In genomic region chr10:103600325-103600724, GRCh38 we compare ENCODE assay signal across 19 cellular contexts.
A peak's percentile ranks its signal among the peaks of the same experiment; 100 is the strongest.
DNase-seq lines count a peak whose midpoint lies in the region; ATAC-seq, FAIRE-seq and TF ChIP-seq lines count a peak whose summit lies in the region.
"Had no signal": no experiment of that assay in that cellular context is flagged by ENCODE, and none has a peak within 500 bp of the region (broad histone marks: within the 10 kb centered on the region; RNA-seq: fewer than 3 reads in every experiment).

No MANE protein-coding gene starts in this region.

- no peaks in the 10 kb centered on the region for H3K27me3 ChIP-seq in HepG2 (ENCODE audit: control insufficient read depth in 1 of 2, insufficient read depth in 2 of 2, low read length in 2 of 2)
- no peaks in the 10 kb centered on the region for H3K27me3 ChIP-seq in right lobe of liver
- H3K27me3 ChIP-seq in mesenchymal stem cell (ENCODE audit: control insufficient read depth in 1 of 2, insufficient read depth in 1 of 2, low read length in 2 of 2): peaks cover 0 to 22% of the 10 kb centered on the region in 2 experiments
- H3K27me3 ChIP-seq in tibial nerve: no peaks in the 10 kb centered on the region

- H4K91ac ChIP-seq in mesenchymal stem cell (ENCODE audit: low read length): no peak overlapping the region

- H3K27ac ChIP-seq in HepG2 (ENCODE audit: extremely low read length, insufficient read depth, low read length): no peak overlapping the region
- H3K27ac ChIP-seq in right lobe of liver: no peak overlapping the region
- H3K27ac ChIP-seq in mesenchymal stem cell (ENCODE audit: low read length, poor library complexity, severe bottlenecking): no peak overlapping the region
- peak overlapping the region; percentile 15 to 75 (median 54) for H3K27ac ChIP-seq in tibial nerve
- H3K27ac ChIP-seq: SK-N-MC had no signal

- intact Hi-C loops in HepG2 (cut with micrococcal nuclease; ENCODE audit: unreplicated experiment): no loop called here
- intact Hi-C loops in right lobe of liver (cut with DNase I): loop anchor here (5.0 kb wide), 2 partner anchors 82 to 92 kb away; no protein-coding TSS in a partner anchor

- DNase-seq in HepG2 (ENCODE audit: low spot score): no peak
- no peak for DNase-seq in right lobe of liver
- no peak for DNase-seq in mesenchymal stem cell
- no peak for DNase-seq in tibial nerve (ENCODE audit: low spot score in 2 of 2)
- DNase-seq: GDM1, MV-4-11, NCI-H1105 treated with DMSO at 0.1 percent for 48 hours, NCI-H2081, NCI-H2171, NCI-H345, NCI-H526, SHP77, SW 1271 had no signal

- CTCF ChIA-PET in HepG2 (lab: Yijun Ruan, JAX; ENCODE audit: low intra/inter-chr PET ratio, low total read pairs): no interaction called here

- no peak overlapping the region for H3K23ac ChIP-seq in mesenchymal stem cell (ENCODE audit: low read length in 2 of 2)

- no peaks in the 10 kb centered on the region for H3K79me2 ChIP-seq in HepG2 (ENCODE audit: insufficient read depth, low read length)

- H3K9me3 ChIP-seq in HepG2 (ENCODE audit: low read length): no peaks in the 10 kb centered on the region
- H3K9me3 ChIP-seq in right lobe of liver: no peaks in the 10 kb centered on the region
- H3K9me3 ChIP-seq in mesenchymal stem cell (ENCODE audit: control insufficient read depth, low read length): no peaks in the 10 kb centered on the region
- H3K9me3 ChIP-seq in tibial nerve: no peaks in the 10 kb centered on the region

- H2BK15ac ChIP-seq in mesenchymal stem cell (ENCODE audit: low read depth, poor library complexity, severe bottlenecking): no peak overlapping the region

- H2AFZ ChIP-seq in HepG2 (ENCODE audit: low read length): no peak overlapping the region
- no peak overlapping the region for H2AFZ ChIP-seq in mesenchymal stem cell (ENCODE audit: low read depth, low read length)

- H2BK120ac ChIP-seq in mesenchymal stem cell (ENCODE audit: low read depth, low read length): no peak overlapping the region

- H3K18ac ChIP-seq in mesenchymal stem cell (ENCODE audit: low read depth in 1 of 2, low read length in 2 of 2): no peak overlapping the region

- no peak overlapping the region for H3K4me3 ChIP-seq in HepG2 (replicated peaks in 1 of 3; ENCODE audit: insufficient read depth in 1 of 3, low read depth in 2 of 3, low read length in 3 of 3)
- H3K4me3 ChIP-seq in right lobe of liver: no peak overlapping the region
- no peak overlapping the region for H3K4me3 ChIP-seq in mesenchymal stem cell (ENCODE audit: insufficient read depth in 1 of 2, low read depth in 1 of 2, low read length in 2 of 2)
- no peak overlapping the region for H3K4me3 ChIP-seq in tibial nerve
- H3K4me3 ChIP-seq: SK-N-MC had no signal

- H3K4me2 ChIP-seq in HepG2 (ENCODE audit: low read depth, low read length): no peak overlapping the region
- H3K4me2 ChIP-seq in mesenchymal stem cell (ENCODE audit: low read length, poor library complexity, severe bottlenecking): no peak overlapping the region

- TF ChIP-seq CTCF in HepG2 (CRISPR knock-in tag; IDR thresholded peaks at IDR 0.05) (no peak), right lobe of liver (IDR thresholded peaks at IDR 0.05) (no peak), tibial nerve (IDR thresholded peaks at IDR 0.05) (no peak)

- H2AK5ac ChIP-seq in mesenchymal stem cell (ENCODE audit: low read length, severe bottlenecking): no peak overlapping the region

- ATAC-seq in HepG2 (no peak), right lobe of liver (no peak), HG02588 (IDR thresholded peaks at IDR 0.05; ENCODE audit: unreplicated experiment) (no peak), HG03565 (IDR thresholded peaks at IDR 0.05; ENCODE audit: unreplicated experiment) (no peak), HG03571 (IDR thresholded peaks at IDR 0.05; ENCODE audit: unreplicated experiment) (no peak), HG03097 (IDR thresholded peaks at IDR 0.05; ENCODE audit: low FRiP score, unreplicated experiment) (no peak)

- H3K79me1 ChIP-seq in mesenchymal stem cell (replicated peaks; ENCODE audit: low read length, poor library complexity, severe bottlenecking): no peaks in the 10 kb centered on the region

- in situ Hi-C loops in HepG2 (cut with HindIII; ENCODE audit: extremely low pct_ligation_motif_present, low pct_unique_long_range_greater_than_20kb): no loop called here

- H2BK12ac ChIP-seq in mesenchymal stem cell (ENCODE audit: low read length in 2 of 2): no peak overlapping the region

- TF ChIP-seq RAD21 in HepG2 (CRISPR knock-in tag; IDR thresholded peaks at IDR 0.05): no peak

- TF ChIP-seq POLR2A in HepG2 (IDR thresholded peaks at IDR 0.05; ENCODE audit: insufficient read depth in 1 of 2, low read depth in 2 of 2, low read length in 2 of 2) (peak in 1 of 2 experiments; percentile 7; a peak in 1 of 4 replicates), right lobe of liver (IDR thresholded peaks at IDR 0.05) (no peak), tibial nerve (IDR thresholded peaks at IDR 0.05) (no peak)

- H3K4me1 ChIP-seq in HepG2 (ENCODE audit: insufficient read depth, low read length) (no peaks in the 10 kb centered on the region), right lobe of liver (no peaks in the 10 kb centered on the region), mesenchymal stem cell (ENCODE audit: control insufficient read depth, insufficient read depth, low read depth, low read length) (no peaks in the 10 kb centered on the region), tibial nerve (peaks cover 0 to 79% (median 12%) of the 10 kb centered on the region in 4 donors)

- no peak overlapping the region for H3K4ac ChIP-seq in mesenchymal stem cell (ENCODE audit: low read depth in 1 of 2, low read length in 2 of 2)

- no peak overlapping the region for H2BK5ac ChIP-seq in mesenchymal stem cell (ENCODE audit: low read depth, low read length, poor library complexity, severe bottlenecking)

- no peak overlapping the region for H3K14ac ChIP-seq in mesenchymal stem cell (ENCODE audit: low read length in 2 of 2)

- POLR2A ChIA-PET in HepG2 (lab: Yijun Ruan, JAX): no interaction called here

- H4K8ac ChIP-seq in mesenchymal stem cell (ENCODE audit: low read length): peak overlapping the region; percentile 16

- 0 out of 2 replicates have a peak, but pooled peaks cover 3% of the 10 kb centered on the region for H4K20me1 ChIP-seq in HepG2 (ENCODE audit: insufficient read depth, low read length)

- no peak overlapping the region for H3K9ac ChIP-seq in HepG2 (ENCODE audit: insufficient read depth, low read depth, low read length)
- no peak overlapping the region for H3K9ac ChIP-seq in mesenchymal stem cell (ENCODE audit: low read length)

- WGBS in HepG2 (ENCODE audit: low lambda C conversion rate): 100% methylated on average over 3 of the region's 6 CpGs
- no CpG with 5 or more reads among the region's 6 CpGs for WGBS in right lobe of liver (ENCODE audit: insufficient coverage, low coverage, low lambda C conversion rate, missing lambda C conversion rate)
- WGBS in mesenchymal stem cell: 84% methylated on average over 6 of the region's 6 CpGs
- 57 to 66% methylated on average over 6 of the region's 6 CpGs for WGBS in tibial nerve, 2 donors

- H3K36me3 ChIP-seq in HepG2 (replicated peaks in 1 of 2; ENCODE audit: control insufficient read depth in 1 of 2, insufficient read depth in 2 of 2, low read length in 2 of 2) (peaks cover 17 to 32% of the 10 kb centered on the region in 2 experiments; a peak in 4 of 5 replicates), right lobe of liver (peaks cover 0 to 3% (median 0%) of the 10 kb centered on the region in 4 donors), mesenchymal stem cell (ENCODE audit: control insufficient read depth in 1 of 2, insufficient read depth in 2 of 2, low read depth in 1 of 2, low read length in 2 of 2) (peaks cover 27 to 63% of the 10 kb centered on the region in 2 experiments), tibial nerve (peaks cover 0 to 60% (median 0%) of the 10 kb centered on the region in 3 donors)

- BruUV-seq in HepG2 (replicated peaks; lab: Mats Ljungman, UMichigan): no TSS peak

- FAIRE-seq in HepG2 (lab: Jason Lieb, UNC): no peak
- FAIRE-seq: D721Med had no signal

- no peak for TF ChIP-seq EP300 in HepG2 (IDR thresholded peaks at IDR 0.05; ENCODE audit: low read depth in 2 of 2, low read length in 2 of 2)
- TF ChIP-seq EP300 in HepG2 (CRISPR knock-in tag; IDR thresholded peaks at IDR 0.05; ENCODE audit: borderline replicate concordance): no peak
- TF ChIP-seq EP300 in tibial nerve (IDR thresholded peaks at IDR 0.05): no peak

TF ChIP-seq in HepG2, 621 proteins besides CTCF, POLR2A, EP300 and RAD21:
- TF ChIP-seq MTA1 (CRISPR knock-in tag; IDR thresholded peaks at IDR 0.05; ENCODE audit: borderline replicate concordance) (no peak), TERF1 (CRISPR knock-in tag; IDR thresholded peaks at IDR 0.05) (no peak), ZNF512 (CRISPR knock-in tag; IDR thresholded peaks at IDR 0.05) (no peak), AGO2 (optimal IDR thresholded peaks at IDR 0.05; ENCODE audit: low read depth, low read length) (peak; percentile 40)
TF ChIP-seq in HepG2: peak in this region for 1.

Comparison
In these comparisons a context has a peak if more than half of its experiments do, and no peak if none do; other contexts are left out.
1. H3K27ac ChIP-seq: peak in tibial nerve (4 of 4); none in HepG2 (single experiment), right lobe of liver (0 of 3) and mesenchymal stem cell (single experiment).